2 cellular contexts compared by ENCODE assay signal in genomic region chr6:31709157-31709556, GRCh38.
TF ChIP-seq lines count a peak whose summit lies in the region.

No MANE protein-coding gene starts in this region.

TF ChIP-seq in HEK293, 187 proteins besides CTCF, POLR2A, EP300 and RAD21:
- TF ChIP-seq ZNF362 (tag by site-specific recombination; IDR thresholded peaks at IDR 0.05): 0 out of 2 replicates have a peak, but pooled peaks have one; percentile 34

TF ChIP-seq in HepG2, 621 proteins besides CTCF, POLR2A, EP300 and RAD21:
- TF ChIP-seq ZNF770 (CRISPR knock-in tag; IDR thresholded peaks at IDR 0.05) (0 out of 2 replicates have a peak, but pooled peaks have one; percentile 57), CEBPG (CRISPR knock-in tag; IDR thresholded peaks at IDR 0.05) (peak; percentile 64), ZNF362 (CRISPR knock-in tag; IDR thresholded peaks at IDR 0.05; ENCODE audit: borderline replicate concordance) (peak; percentile 71; the same call in 1 of the 2 replicates), ZNF292 (CRISPR knock-in tag; IDR thresholded peaks at IDR 0.05; ENCODE audit: borderline replicate concordance, low read depth) (0 out of 2 replicates have a peak, but pooled peaks have one; percentile 32)
